ENCODE assay signal across 10 cellular contexts in genomic region chr2:105798595-105798994, GRCh38. TPM values are rescaled to one million over a fixed set of nuclear protein-coding genes. Genes with fewer than 3 reads are reported as not detected.
DNase-seq lines count a peak whose midpoint lies in the region; ATAC-seq and FAIRE-seq lines count a peak whose summit lies in the region.
"Had no signal": no experiment of that assay in that cellular context is flagged by ENCODE, and none has a peak within 500 bp of the region (broad histone marks: within the 10 kb centered on the region; RNA-seq: fewer than 3 reads in every experiment).

No MANE protein-coding gene starts in this region.

- ATAC-seq in GM18502 (IDR thresholded peaks at IDR 0.05; ENCODE audit: poor library complexity, unreplicated experiment) (peak; percentile 18), HG03378 (IDR thresholded peaks at IDR 0.05; ENCODE audit: unreplicated experiment) (peak; percentile 36), left lobe of liver (no peak)
- ATAC-seq in natural killer cell treated with Interleukin-12 subunit alpha and Interleukin-12 subunit beta and Interleukin-15 and Interleukin-18, amount 100 ng/mL, for 72 hours = no peak

- H3K4me1 Mint-ChIP-seq in activated CD4-positive, alpha-beta memory T cell treated with anti-CD3 and anti-CD28 coated beads, Interleukin-2, amount 10 ng/mL, durations not matched to agents 7 days and 5 days = peaks cover 93% of the 10 kb centered on the region
- H3K4me1 Mint-ChIP-seq in natural killer cell treated with Interleukin-12 subunit alpha and Interleukin-12 subunit beta and Interleukin-15 and Interleukin-18, amount 100 ng/mL, for 72 hours (ENCODE audit: low read depth in 2 of 2) = peaks cover 76 to 86% of the 10 kb centered on the region in 2 donors

- no peak for FAIRE-seq in RCC 7860 (lab: Jason Lieb, UNC)

- POLR2A ChIA-PET in activated CD4-positive, alpha-beta memory T cell treated with anti-CD3 and anti-CD28 coated beads, Interleukin-2, amount 10 ng/mL, durations not matched to agents 7 days and 5 days (lab: Charles Lee) = interaction anchor here (1.1 to 10.7 kb wide), 25 partner anchors 9 to 362 kb away, joined by 3 to 106 read pairs (median 5); no protein-coding TSS in a partner anchor

- H3K27me3 Mint-ChIP-seq in activated CD4-positive, alpha-beta memory T cell treated with anti-CD3 and anti-CD28 coated beads, Interleukin-2, amount 10 ng/mL, durations not matched to agents 7 days and 5 days = no peaks in the 10 kb centered on the region
- no peaks in the 10 kb centered on the region for H3K27me3 Mint-ChIP-seq in natural killer cell treated with Interleukin-12 subunit alpha and Interleukin-12 subunit beta and Interleukin-15 and Interleukin-18, amount 100 ng/mL, for 72 hours

- CTCF ChIA-PET in activated CD4-positive, alpha-beta memory T cell treated with anti-CD3 and anti-CD28 coated beads, Interleukin-2, amount 10 ng/mL, durations not matched to agents 7 days and 5 days (lab: Charles Lee) = interaction anchor here (0.9 to 3.3 kb wide), 11 partner anchors 11 to 479 kb away, joined by 3 to 46 read pairs (median 4); no protein-coding TSS in a partner anchor

- peak overlapping the region; percentile 98 for H3K27ac Mint-ChIP-seq in activated CD4-positive, alpha-beta memory T cell treated with anti-CD3 and anti-CD28 coated beads, Interleukin-2, amount 10 ng/mL, durations not matched to agents 7 days and 5 days
- peak overlapping the region; percentile 95 to 98 for H3K27ac Mint-ChIP-seq in natural killer cell treated with Interleukin-12 subunit alpha and Interleukin-12 subunit beta and Interleukin-15 and Interleukin-18, amount 100 ng/mL, for 72 hours
- H3K27ac Mint-ChIP-seq: HFFc6 had no signal

- H3K4me3 Mint-ChIP-seq in activated CD4-positive, alpha-beta memory T cell treated with anti-CD3 and anti-CD28 coated beads, Interleukin-2, amount 10 ng/mL, durations not matched to agents 7 days and 5 days = peak overlapping the region; percentile 66
- peak overlapping the region; percentile 87 for H3K4me3 Mint-ChIP-seq in natural killer cell treated with Interleukin-12 subunit alpha and Interleukin-12 subunit beta and Interleukin-15 and Interleukin-18, amount 100 ng/mL, for 72 hours
- H3K4me3 Mint-ChIP-seq: HFFc6 had no signal

- peak; percentile 50 for DNase-seq in activated CD4-positive, alpha-beta memory T cell treated with anti-CD3 and anti-CD28 coated beads, Interleukin-2, amount 10 ng/mL, durations not matched to agents 7 days and 5 days
- no peak for DNase-seq in natural killer cell treated with Interleukin-12 subunit alpha and Interleukin-12 subunit beta and Interleukin-15 and Interleukin-18, amount 100 ng/mL, for 72 hours (ENCODE audit: low spot score)
- DNase-seq in left lobe of liver (ENCODE audit: low spot score) = no peak
- DNase-seq in RCC 7860 (ENCODE audit: low spot score) = no peak
- DNase-seq in ureter (ENCODE audit: low spot score) = no peak
- no peak for DNase-seq in NCI-H526 (lab: John Stamatoyannopoulos, UW)
- DNase-seq: HFFc6, NCI-H2171 treated with DMSO at 0.1 percent for 48 hours had no signal

- H3K36me3 Mint-ChIP-seq in activated CD4-positive, alpha-beta memory T cell treated with anti-CD3 and anti-CD28 coated beads, Interleukin-2, amount 10 ng/mL, durations not matched to agents 7 days and 5 days (ENCODE audit: low read depth) = peaks cover 35% of the 10 kb centered on the region
- H3K36me3 Mint-ChIP-seq in natural killer cell treated with Interleukin-12 subunit alpha and Interleukin-12 subunit beta and Interleukin-15 and Interleukin-18, amount 100 ng/mL, for 72 hours = peaks cover 5% of the 10 kb centered on the region

- no peaks in the 10 kb centered on the region for H3K9me3 Mint-ChIP-seq in activated CD4-positive, alpha-beta memory T cell treated with anti-CD3 and anti-CD28 coated beads, Interleukin-2, amount 10 ng/mL, durations not matched to agents 7 days and 5 days
- H3K9me3 Mint-ChIP-seq in natural killer cell treated with Interleukin-12 subunit alpha and Interleukin-12 subunit beta and Interleukin-15 and Interleukin-18, amount 100 ng/mL, for 72 hours = peaks cover 3% of the 10 kb centered on the region
- H3K9me3 Mint-ChIP-seq: HFFc6 had no signal

RNA-seq across cellular contexts. Expression of gene NCK2, which starts 53.9 kb away (rescaled TPM):
- 10 to 100 TPM; 70.8 to 75.9 TPM for total RNA-seq in activated CD4-positive, alpha-beta memory T cell treated with anti-CD3 and anti-CD28 coated beads, Interleukin-2, amount 10 ng/mL, durations not matched to agents 7 days and 5 days
- 10 to 100 TPM; 44.7 to 47.4 TPM for total RNA-seq in natural killer cell treated with Interleukin-12 subunit alpha and Interleukin-12 subunit beta and Interleukin-15 and Interleukin-18, amount 100 ng/mL, for 72 hours
- total RNA-seq in left lobe of liver = 6.3 TPM
- 40.9 TPM for total RNA-seq in ureter

Comparison
In these comparisons a context has a peak if more than half of its experiments do, and no peak if none do; other contexts are left out.
1. ATAC-seq: peak in GM18502 (single experiment) and HG03378 (single experiment); none in natural killer cell treated with Interleukin-12 subunit alpha and Interleukin-12 subunit beta and Interleukin-15 and Interleukin-18, amount 100 ng/mL, for 72 hours (0 of 2) and left lobe of liver (single experiment).